ENCODE assay signal across 14 cellular contexts in the genomic region with DNA sequence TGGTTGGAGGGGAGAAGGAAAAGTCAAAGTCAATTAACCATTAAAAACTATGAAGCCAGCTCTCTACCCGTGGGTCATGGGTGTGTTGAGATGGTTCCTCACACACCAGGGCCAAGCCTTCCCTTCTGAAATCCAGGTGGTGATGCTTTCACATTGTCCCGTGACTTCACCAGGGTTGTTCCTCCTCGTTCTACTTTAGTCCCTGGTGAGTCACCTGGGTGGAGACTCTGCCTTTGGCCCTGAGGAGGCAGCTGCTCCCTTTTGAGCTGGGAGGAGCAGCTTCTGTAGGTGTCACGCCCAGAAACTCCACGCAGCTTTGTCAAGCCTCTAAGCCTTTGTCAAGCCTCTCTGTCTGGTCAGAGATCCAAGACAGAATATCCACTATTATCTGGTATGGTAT.
DNase-seq lines count a peak whose midpoint lies in the region; ATAC-seq and TF ChIP-seq lines count a peak whose summit lies in the region.
"Had no signal": no experiment of that assay in that cellular context is flagged by ENCODE, and none has a peak within 500 bp of the region (broad histone marks: within the 10 kb centered on the region; RNA-seq: fewer than 3 reads in every experiment).

No MANE protein-coding gene starts in this region.

- H3K27me3 ChIP-seq in GM23248 (replicated peaks; ENCODE audit: insufficient read depth) (peaks cover 3% of the 10 kb centered on the region; the same call in 1 of the 2 replicates), esophagus squamous epithelium (no peaks in the 10 kb centered on the region), gastroesophageal sphincter (no peaks in the 10 kb centered on the region)

- TF ChIP-seq POLR2A in esophagus squamous epithelium (IDR thresholded peaks at IDR 0.05) (no peak), gastroesophageal sphincter (IDR thresholded peaks at IDR 0.05) (no peak)

- ATAC-seq in gastroesophageal sphincter = no peak
- ATAC-seq: naive thymus-derived CD8-positive, alpha-beta T cell; stimulated activated naive CD8-positive, alpha-beta T cell treated with anti-CD3 and anti-CD28 coated beads, Interleukin-15, amount 100 ng/mL, for 72 hours had no signal

- no peaks in the 10 kb centered on the region for H3K36me3 ChIP-seq in GM23248 (ENCODE audit: low read depth)
- no peaks in the 10 kb centered on the region for H3K36me3 ChIP-seq in esophagus squamous epithelium
- H3K36me3 ChIP-seq in gastroesophageal sphincter = no peaks in the 10 kb centered on the region

- H3K9me2 ChIP-seq in GM23248 (ENCODE audit: insufficient read depth) = no peaks in the 10 kb centered on the region

- no peak overlapping the region for H2AFZ ChIP-seq in GM23248

- in situ Hi-C loops in GM23248 (cut with MboI) = no loop called here

- H4K20me1 ChIP-seq in GM23248 (ENCODE audit: insufficient read depth) = no peaks in the 10 kb centered on the region

- WGBS in GM23248 (ENCODE audit: low coverage in 1 of 2, low lambda C conversion rate in 2 of 2, missing lambda C conversion rate in 2 of 2), 2 experiments = 27 to 28% methylated on average over 5 of the region's 5 CpGs
- WGBS in esophagus squamous epithelium, 2 donors = 21 to 53% methylated on average over 3 of the region's 5 CpGs
- 66 to 75% methylated on average over 1 to 3 of the region's 5 CpGs for WGBS in gastroesophageal sphincter (ENCODE audit: low coverage in 1 of 2), 2 donors

- H3K9ac ChIP-seq in GM23248 = no peak overlapping the region

- H3K4me2 ChIP-seq in GM23248 (ENCODE audit: unreplicated experiment) = no peak overlapping the region

- no peak for TF ChIP-seq CTCF in esophagus squamous epithelium (IDR thresholded peaks at IDR 0.05)
- TF ChIP-seq CTCF in gastroesophageal sphincter (IDR thresholded peaks at IDR 0.05) = no peak

- no peak overlapping the region for H3K4me3 ChIP-seq in GM23248
- H3K4me3 ChIP-seq in esophagus squamous epithelium = no peak overlapping the region
- H3K4me3 ChIP-seq in gastroesophageal sphincter = no peak overlapping the region

- H3F3A ChIP-seq in GM23248 (ENCODE audit: insufficient read depth) = no peaks in the 10 kb centered on the region

- H3K4me1 ChIP-seq in GM23248 (ENCODE audit: insufficient read depth) (no peaks in the 10 kb centered on the region), esophagus squamous epithelium (peaks cover 0 to 28% (median 3%) of the 10 kb centered on the region in 3 donors), gastroesophageal sphincter (no peaks in the 10 kb centered on the region)

- intact Hi-C loops in esophagus squamous epithelium (cut with DNase I) = no loop called here

- H3K9me3 ChIP-seq in GM23248 (ENCODE audit: low read depth) (no peaks in the 10 kb centered on the region), esophagus squamous epithelium (no peaks in the 10 kb centered on the region), gastroesophageal sphincter (no peaks in the 10 kb centered on the region)

- TF ChIP-seq EP300 in gastroesophageal sphincter (IDR thresholded peaks at IDR 0.05) = no peak

- H3K79me2 ChIP-seq in GM23248 (ENCODE audit: insufficient read depth) = no peaks in the 10 kb centered on the region

- DNase-seq in DMS53 treated with DMSO at 0.1 percent for 48 hours (lab: John Stamatoyannopoulos, UW; ENCODE audit: unreplicated experiment) = peak; percentile 80
- DNase-seq in GM23248 = peak; percentile 36
- peak; percentile 71 for DNase-seq in HPDE6-E6E7 (ENCODE audit: extremely low spot score)
- DNase-seq in esophagus squamous epithelium (lab: John Stamatoyannopoulos, UW) = no peak
- no peak for DNase-seq in NCI-H2029 treated with DMSO at 0.1 percent for 48 hours (lab: John Stamatoyannopoulos, UW)
- no peak for DNase-seq in NCI-H146 (lab: John Stamatoyannopoulos, UW)
- no peak for DNase-seq in activated effector memory CD4-positive, alpha-beta T cell treated with anti-CD3 and anti-CD28 coated beads, Interleukin-2, amount 50 U/mL, for 16 hours
- DNase-seq: activated CD4-positive, alpha-beta T cell treated with anti-CD3 and anti-CD28 coated beads, Interleukin-2, amount 10 ng/mL, durations not matched to agents 7 days and 5 days; activated naive CD8-positive, alpha-beta T cell treated with anti-CD3 and anti-CD28 coated beads, Interleukin-2, amount 10 ng/mL, durations not matched to agents 7 days and 5 days; dermis blood vessel endothelial cell; IMR-90; naive thymus-derived CD8-positive, alpha-beta T cell; stimulated activated naive CD8-positive, alpha-beta T cell treated with anti-CD3 and anti-CD28 coated beads, Interleukin-15, amount 100 ng/mL, for 72 hours had no signal

- H3K27ac ChIP-seq in GM23248 = no peak overlapping the region
- peak overlapping the region in 3 of 4 donors; percentile 53 to 73 (median 59) for H3K27ac ChIP-seq in esophagus squamous epithelium
- no peak overlapping the region for H3K27ac ChIP-seq in gastroesophageal sphincter

Comparison
In these comparisons a context has a peak if more than half of its experiments do, and no peak if none do; other contexts are left out.
1. DNase-seq: peak in DMS53 treated with DMSO at 0.1 percent for 48 hours (single experiment), GM23248 (single experiment) and HPDE6-E6E7 (single experiment); none in esophagus squamous epithelium (single experiment), NCI-H2029 treated with DMSO at 0.1 percent for 48 hours (single experiment), NCI-H146 (single experiment) and activated effector memory CD4-positive, alpha-beta T cell treated with anti-CD3 and anti-CD28 coated beads, Interleukin-2, amount 50 U/mL, for 16 hours (single experiment).
2. H3K27ac ChIP-seq: peak in esophagus squamous epithelium (3 of 4); none in GM23248 (single experiment) and gastroesophageal sphincter (0 of 4).